Comparison of ENCODE assay signal across 1 cellular context in genomic region chr5:115625579-115626443, GRCh38.
TF ChIP-seq lines count a peak whose summit lies in the region.

TSS of gene TMED7 (minus strand) at chr5:115626036. CDS start at chr5:115625792, 244 bp downstream.

TF ChIP-seq in GM12878, 131 proteins besides CTCF, POLR2A, EP300 and RAD21 (continued from another document and continues in another):
- no peak for TF ChIP-seq PRDM15 (CRISPR knock-in tag; IDR thresholded peaks at IDR 0.05)
- TF ChIP-seq TCF12 (IDR thresholded peaks at IDR 0.05; ENCODE audit: low read depth, low read length): 0 out of 2 replicates have a peak, but pooled peaks have one; percentile 13
- peak; percentile 52; the same call in 1 of the 2 replicates for TF ChIP-seq ZNF687 (IDR thresholded peaks at IDR 0.05)
- TF ChIP-seq PAX5 (IDR thresholded peaks at IDR 0.05; ENCODE audit: borderline replicate concordance, low read depth, low read length): peak; percentile 27; the same call in 1 of the 2 replicates
- TF ChIP-seq CBX5 (IDR thresholded peaks at IDR 0.05; ENCODE audit: low read depth): no peak; the same call in 1 of the 2 replicates
- TF ChIP-seq CEBPB (IDR thresholded peaks at IDR 0.05; ENCODE audit: borderline replicate concordance in 1 of 2, low read depth in 2 of 2, low read length in 2 of 2): 0 out of 4 replicates have a peak, but pooled peaks of 1 of the 2 experiments have one; percentile 2
- peak; percentile 52 to 90 for TF ChIP-seq EGR1 (IDR thresholded peaks at IDR 0.05; ENCODE audit: borderline replicate concordance in 1 of 2, low read depth in 2 of 2, low read length in 2 of 2)
- no peak for TF ChIP-seq SUZ12 (IDR thresholded peaks at IDR 0.05; ENCODE audit: unreplicated experiment)
- peak; percentile 79 for TF ChIP-seq DPF2 (IDR thresholded peaks at IDR 0.05)
- TF ChIP-seq POLR2AphosphoS2 (IDR thresholded peaks at IDR 0.05; ENCODE audit: low read depth, low read length): 0 out of 2 replicates have a peak, but pooled peaks have one; percentile 68
- peak; percentile 43; the same call in 1 of the 2 replicates for TF ChIP-seq RELB (IDR thresholded peaks at IDR 0.05; ENCODE audit: low read depth)
- TF ChIP-seq ASH2L (IDR thresholded peaks at IDR 0.05; ENCODE audit: borderline replicate concordance, low read depth): no peak; the same call in 1 of the 2 replicates
- peak; percentile 44; the same call in 1 of the 2 replicates for TF ChIP-seq BACH1 (IDR thresholded peaks at IDR 0.05; ENCODE audit: borderline replicate concordance)
- TF ChIP-seq TARDBP (IDR thresholded peaks at IDR 0.05; ENCODE audit: borderline replicate concordance): 0 out of 2 replicates have a peak, but pooled peaks have one; percentile 44
- peak; percentile 87; the same call in 1 of the 2 replicates for TF ChIP-seq ZBTB40 (IDR thresholded peaks at IDR 0.05; ENCODE audit: borderline replicate concordance)
- peak; percentile 97 for TF ChIP-seq NR2C1 (IDR thresholded peaks at IDR 0.05)
- no peak for TF ChIP-seq HDAC6 (IDR thresholded peaks at IDR 0.05; ENCODE audit: unreplicated experiment)
- peak; percentile 91 for TF ChIP-seq CHD2 (IDR thresholded peaks at IDR 0.05; ENCODE audit: borderline replicate concordance, low read depth, low read length)
- TF ChIP-seq TBL1XR1 (IDR thresholded peaks at IDR 0.05; ENCODE audit: low read depth, low read length): 0 out of 2 replicates have a peak, but pooled peaks have one; percentile 24
- TF ChIP-seq ELK1 (IDR thresholded peaks at IDR 0.05; ENCODE audit: low read depth, low read length): peak; percentile 78
- TF ChIP-seq NKRF (conservative IDR thresholded peaks at IDR 0.05): peak; percentile 92
- TF ChIP-seq SRF (IDR thresholded peaks at IDR 0.05; ENCODE audit: low read depth in 2 of 2, low read length in 2 of 2): peak in 1 of 2 experiments; percentile 46; a peak in 1 of 4 replicates
- TF ChIP-seq RFX5 (IDR thresholded peaks at IDR 0.05; ENCODE audit: low read depth, low read length): no peak; the same call in 1 of the 2 replicates
- peak; percentile 92 for TF ChIP-seq MAX (IDR thresholded peaks at IDR 0.05; ENCODE audit: low read depth, low read length)
- TF ChIP-seq YY1 (IDR thresholded peaks at IDR 0.05; ENCODE audit: low read depth, low read length): peak; percentile 21; the same call in 1 of the 2 replicates
- peak; percentile 64 for TF ChIP-seq ZNF217 (IDR thresholded peaks at IDR 0.05)
- TF ChIP-seq RBBP5 (conservative IDR thresholded peaks at IDR 0.05): 0 out of 2 replicates have a peak, but pooled peaks have one; percentile 40
- TF ChIP-seq CBFB (IDR thresholded peaks at IDR 0.05; ENCODE audit: low read depth): peak; percentile 71
- TF ChIP-seq GABPA (IDR thresholded peaks at IDR 0.05; ENCODE audit: low read depth): peak; percentile 90
- TF ChIP-seq KAT2A (conservative IDR thresholded peaks at IDR 0.05; ENCODE audit: control insufficient read depth, low read depth, low read length): no peak
- TF ChIP-seq RUNX3 (IDR thresholded peaks at IDR 0.05; ENCODE audit: low read length): peak; percentile 74
- peak; percentile 90 for TF ChIP-seq POLR2AphosphoS5 (IDR thresholded peaks at IDR 0.05; ENCODE audit: low read length)
- 0 out of 2 replicates have a peak, but pooled peaks have one; percentile 71 for TF ChIP-seq RCOR1 (conservative IDR thresholded peaks at IDR 0.05; ENCODE audit: low read depth, low read length)
- peak; percentile 87 to 92 for TF ChIP-seq BHLHE40 (IDR thresholded peaks at IDR 0.05; ENCODE audit: borderline replicate concordance in 1 of 2, low read depth in 2 of 2, low read length in 1 of 2)
- peak; percentile 77; the same call in 1 of the 2 replicates for TF ChIP-seq PKNOX1 (IDR thresholded peaks at IDR 0.05)
- peak; percentile 96 for TF ChIP-seq HDGF (IDR thresholded peaks at IDR 0.05)
- peak; percentile 97 for TF ChIP-seq LARP7 (IDR thresholded peaks at IDR 0.05)
- TF ChIP-seq E2F4 (IDR thresholded peaks at IDR 0.05; ENCODE audit: low read depth, low read length): no peak
- TF ChIP-seq SIX5 (IDR thresholded peaks at IDR 0.05; ENCODE audit: low read depth, low read length, severe bottlenecking): peak; percentile 31
- peak; percentile 62; the same call in 1 of the 2 replicates for TF ChIP-seq TAF1 (IDR thresholded peaks at IDR 0.05; ENCODE audit: borderline replicate concordance, low read depth, low read length)
- peak; percentile 66 for TF ChIP-seq HCFC1 (IDR thresholded peaks at IDR 0.05; ENCODE audit: low read length)
